25 cellular contexts compared by ENCODE assay signal in the genomic region with DNA sequence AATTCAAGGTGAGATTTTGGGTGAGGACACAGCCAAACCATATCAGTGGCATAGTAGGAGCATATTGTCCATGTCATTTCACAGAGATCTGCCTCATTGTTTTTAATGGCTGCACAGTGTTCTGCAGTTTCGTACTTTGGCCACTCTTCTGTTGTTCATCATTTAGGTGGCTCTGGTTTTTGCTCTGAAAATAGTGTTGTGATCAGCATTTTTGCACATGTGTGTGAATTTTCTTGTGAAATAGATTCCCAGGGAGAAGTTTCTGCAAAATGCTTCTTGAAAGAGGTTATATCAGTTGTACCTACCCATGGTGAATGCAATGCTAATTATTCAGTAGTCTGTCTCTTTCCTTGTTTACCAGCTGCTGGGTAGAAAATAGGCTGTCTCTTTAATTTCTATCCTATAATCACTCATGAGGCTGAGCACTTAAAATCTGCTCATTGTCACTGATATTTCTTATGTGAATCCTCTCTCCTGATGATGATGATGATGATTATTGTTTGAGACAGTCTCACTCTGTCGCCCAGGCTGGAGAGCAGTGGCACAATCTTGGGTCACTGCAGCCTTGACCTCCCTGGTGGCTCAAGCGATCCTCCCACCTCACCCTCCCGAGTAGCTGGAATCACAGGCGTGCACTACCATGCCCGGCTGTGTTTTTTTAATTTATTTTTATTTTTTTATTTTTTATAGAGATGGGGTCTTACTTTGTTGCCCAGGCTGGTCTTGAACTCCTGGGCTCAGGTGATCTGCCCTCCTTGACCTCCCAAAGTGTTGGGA.
"Had no signal": no experiment of that assay in that cellular context is flagged by ENCODE, and none has a peak within 500 bp of the region (broad histone marks: within the 10 kb centered on the region; RNA-seq: fewer than 3 reads in every experiment).

No MANE protein-coding gene starts in this region.

- H3K27ac ChIP-seq: esophagus squamous epithelium, gastroesophageal sphincter, left lung, lower lobe of right lung, neural progenitor cell, pancreas, prostate gland, spleen, thoracic aorta, transverse colon had no signal

- ATAC-seq: gastroesophageal sphincter; left lung; lower lobe of right lung; natural killer cell; pancreas; sciatic nerve; stimulated activated naive B cell treated with anti-CD40 and anti-IgM and Interleukin-4, amounts not matched to agents 10 μg/mL and 1 μg/mL and 100 μg/mL, for 72 hours; stimulated activated naive CD8-positive, alpha-beta T cell treated with anti-CD3 and anti-CD28 coated beads, Interleukin-15, amount 100 ng/mL, for 72 hours had no signal

- H3K9me3 ChIP-seq: esophagus squamous epithelium, gastroesophageal sphincter, left lung, lower lobe of right lung, pancreas, prostate gland, spleen, thoracic aorta, transverse colon had no signal

- H3K36me3 ChIP-seq: neural progenitor cell, pancreas, prostate gland, thoracic aorta, transverse colon had no signal

- H3K4me1 ChIP-seq: neural progenitor cell, prostate gland had no signal

- H3K27me3 Mint-ChIP-seq: memory B cell; stimulated activated naive B cell treated with anti-CD40 and anti-IgM and Interleukin-4, amounts not matched to agents 10 μg/mL and 1 μg/mL and 100 μg/mL, for 72 hours; stimulated activated naive CD8-positive, alpha-beta T cell treated with anti-CD3 and anti-CD28 coated beads, Interleukin-15, amount 100 ng/mL, for 72 hours had no signal

- H3K36me3 Mint-ChIP-seq: natural killer cell had no signal

- H3K4me3 ChIP-seq: esophagus squamous epithelium, gastroesophageal sphincter, left lung, lower lobe of right lung, neural progenitor cell, pancreas, prostate gland, spleen, thoracic aorta, transverse colon had no signal

- DNase-seq: cortex of kidney; effector memory CD4-positive, alpha-beta T cell; esophagus squamous epithelium; foreskin fibroblast; glutamatergic neuron; immature natural killer cell; left lung; lower lobe of right lung; natural killer cell; nucleus accumbens; pancreas; spleen; stimulated activated CD4-positive, alpha-beta T cell treated with anti-CD3 and anti-CD28 coated beads, Interleukin-15, amount 100 ng/mL, for 24 hours; stimulated activated CD4-positive, alpha-beta T cell treated with anti-CD3 and anti-CD28 coated beads, Interleukin-1b, Interleukin-23, amount 100 ng/mL, for 48 hours; stimulated activated CD4-positive, alpha-beta T cell treated with anti-CD3 and anti-CD28 coated beads, Interleukin-4, amount 100 ng/mL, for 24 hours; stimulated activated naive B cell treated with anti-CD40 and anti-IgM and Interleukin-4, amounts not matched to agents 10 μg/mL and 1 μg/mL and 100 μg/mL, for 72 hours; stimulated activated naive CD8-positive, alpha-beta T cell treated with anti-CD3 and anti-CD28 coated beads, Interleukin-15, amount 100 ng/mL, for 72 hours; transverse colon had no signal

- H3K9ac ChIP-seq: neural progenitor cell had no signal

- H3K4me2 ChIP-seq: neural progenitor cell had no signal

- H3K9me3 Mint-ChIP-seq: immature natural killer cell; memory B cell; mesothelial cell of epicardium; natural killer cell; neural progenitor cell; stimulated activated naive B cell treated with anti-CD40 and anti-IgM and Interleukin-4, amounts not matched to agents 10 μg/mL and 1 μg/mL and 100 μg/mL, for 72 hours; stimulated activated naive CD8-positive, alpha-beta T cell treated with anti-CD3 and anti-CD28 coated beads, Interleukin-15, amount 100 ng/mL, for 72 hours had no signal

- H3K27me3 ChIP-seq: esophagus squamous epithelium, gastroesophageal sphincter, left lung, neural progenitor cell, pancreas, spleen, transverse colon had no signal

- H3K27ac Mint-ChIP-seq: memory B cell; mesothelial cell of epicardium; natural killer cell; neural progenitor cell; stimulated activated naive B cell treated with anti-CD40 and anti-IgM and Interleukin-4, amounts not matched to agents 10 μg/mL and 1 μg/mL and 100 μg/mL, for 72 hours; stimulated activated naive CD8-positive, alpha-beta T cell treated with anti-CD3 and anti-CD28 coated beads, Interleukin-15, amount 100 ng/mL, for 72 hours had no signal

- H3K4me3 Mint-ChIP-seq: immature natural killer cell; memory B cell; mesothelial cell of epicardium; natural killer cell; neural progenitor cell; stimulated activated naive B cell treated with anti-CD40 and anti-IgM and Interleukin-4, amounts not matched to agents 10 μg/mL and 1 μg/mL and 100 μg/mL, for 72 hours; stimulated activated naive CD8-positive, alpha-beta T cell treated with anti-CD3 and anti-CD28 coated beads, Interleukin-15, amount 100 ng/mL, for 72 hours had no signal

- H2AFZ ChIP-seq: neural progenitor cell had no signal
